Comparison of ENCODE assay signal across 1 cellular context in genomic region chr11:3378426-3379423, GRCh38.
TF ChIP-seq lines count a peak whose summit lies in the region.

Gene ZNF195 (minus strand): TSS chr11:3379146. CDS start chr11:3379040, 106 bp downstream.

TF ChIP-seq in HepG2, 621 proteins besides CTCF, POLR2A, EP300 and RAD21 (continued from another document and continues in another):
- 0 out of 2 replicates have a peak, but pooled peaks have one; percentile 29 for TF ChIP-seq PBX3 (CRISPR knock-in tag; IDR thresholded peaks at IDR 0.05; ENCODE audit: borderline replicate concordance)
- no peak for TF ChIP-seq MAZ (IDR thresholded peaks at IDR 0.05; ENCODE audit: borderline replicate concordance, low read depth, low read length)
- 0 out of 2 replicates have a peak, but pooled peaks have one; percentile 51 for TF ChIP-seq MAZ (CRISPR knock-in tag; IDR thresholded peaks at IDR 0.05; ENCODE audit: low read depth)
- peak; percentile 51; the same call in 1 of the 2 replicates for TF ChIP-seq SIN3B (IDR thresholded peaks at IDR 0.05; ENCODE audit: low read length)
- TF ChIP-seq FOXK1 (CRISPR knock-in tag; IDR thresholded peaks at IDR 0.05; ENCODE audit: borderline replicate concordance, low read depth) = peak; percentile 54; the same call in 1 of the 2 replicates
- 0 out of 2 replicates have a peak, but pooled peaks have one; percentile 38 for TF ChIP-seq TEF (CRISPR knock-in tag; IDR thresholded peaks at IDR 0.05)
- 0 out of 2 replicates have a peak, but pooled peaks have one; percentile 19 for TF ChIP-seq BATF2 (CRISPR knock-in tag; IDR thresholded peaks at IDR 0.05)
- peak; percentile 83 for TF ChIP-seq ASH2L (IDR thresholded peaks at IDR 0.05; ENCODE audit: insufficient read length, low read depth, low read length)
- peak; percentile 61 for TF ChIP-seq ZBTB38 (CRISPR knock-in tag; IDR thresholded peaks at IDR 0.05)
- TF ChIP-seq ZNF501 (CRISPR knock-in tag; IDR thresholded peaks at IDR 0.05) = peak; percentile 92
- TF ChIP-seq ZNF124 (CRISPR knock-in tag; IDR thresholded peaks at IDR 0.05) = peak; percentile 18; the same call in 1 of the 2 replicates
- TF ChIP-seq ZNF235 (CRISPR knock-in tag; IDR thresholded peaks at IDR 0.05; ENCODE audit: borderline replicate concordance) = peak; percentile 67; the same call in 1 of the 2 replicates
- TF ChIP-seq KDM2A (CRISPR knock-in tag; IDR thresholded peaks at IDR 0.05; ENCODE audit: borderline replicate concordance, low read depth) = peak; percentile 90
- 0 out of 2 replicates have a peak, but pooled peaks have one; percentile 6 for TF ChIP-seq ZNF256 (CRISPR knock-in tag; conservative IDR thresholded peaks at IDR 0.05)
- no peak for TF ChIP-seq ZNF781 (CRISPR knock-in tag; IDR thresholded peaks at IDR 0.05; ENCODE audit: borderline replicate concordance, not compliant biosample characterization)
- TF ChIP-seq REPIN1 (CRISPR knock-in tag; IDR thresholded peaks at IDR 0.05; ENCODE audit: borderline replicate concordance, low read depth) = peak; percentile 79; the same call in 1 of the 2 replicates
- TF ChIP-seq ATF4 (CRISPR knock-in tag; IDR thresholded peaks at IDR 0.05) = no peak
- TF ChIP-seq TBX2 (CRISPR knock-in tag; IDR thresholded peaks at IDR 0.05; ENCODE audit: borderline replicate concordance) = peak; percentile 63
- peak; percentile 72; the same call in 1 of the 2 replicates for TF ChIP-seq MXD3 (CRISPR knock-in tag; IDR thresholded peaks at IDR 0.05)
- TF ChIP-seq TEAD2 (CRISPR knock-in tag; IDR thresholded peaks at IDR 0.05) = no peak
- 0 out of 2 replicates have a peak, but pooled peaks have one; percentile 29 for TF ChIP-seq ATF2 (CRISPR knock-in tag; IDR thresholded peaks at IDR 0.05)
- no peak for TF ChIP-seq ZNF83 (CRISPR knock-in tag; IDR thresholded peaks at IDR 0.05; ENCODE audit: borderline replicate concordance)
- TF ChIP-seq TBX3 (IDR thresholded peaks at IDR 0.05; ENCODE audit: borderline replicate concordance) = no peak
- TF ChIP-seq ELF1 (CRISPR knock-in tag; IDR thresholded peaks at IDR 0.05) = peak; percentile 92
- peak; percentile 92 for TF ChIP-seq PBX2 (CRISPR knock-in tag; IDR thresholded peaks at IDR 0.05)
- 0 out of 2 replicates have a peak, but pooled peaks have one; percentile 18 for TF ChIP-seq MEIS1 (CRISPR knock-in tag; IDR thresholded peaks at IDR 0.05; ENCODE audit: borderline replicate concordance)
- peak; percentile 85 for TF ChIP-seq SP2 (CRISPR knock-in tag; IDR thresholded peaks at IDR 0.05)
- TF ChIP-seq ZNF234 (CRISPR knock-in tag; conservative IDR thresholded peaks at IDR 0.05) = peak; percentile 65; the same call in 1 of the 2 replicates
- no peak for TF ChIP-seq SMAD9 (CRISPR knock-in tag; IDR thresholded peaks at IDR 0.05)
- TF ChIP-seq ZC3H13 (CRISPR knock-in tag; IDR thresholded peaks at IDR 0.05) = no peak
- TF ChIP-seq E2F2 (CRISPR knock-in tag; IDR thresholded peaks at IDR 0.05; ENCODE audit: borderline replicate concordance) = 0 out of 2 replicates have a peak, but pooled peaks have one; percentile 24
- no peak for TF ChIP-seq HOXA7 (CRISPR knock-in tag; IDR thresholded peaks at IDR 0.05)
- no peak for TF ChIP-seq SOX6 (IDR thresholded peaks at IDR 0.05)
- TF ChIP-seq SOX6 (CRISPR knock-in tag; IDR thresholded peaks at IDR 0.05) = peak; percentile 64
- peak; percentile 76 for TF ChIP-seq MAX (IDR thresholded peaks at IDR 0.05)
- TF ChIP-seq CSRNP1 (CRISPR knock-in tag; IDR thresholded peaks at IDR 0.05) = peak; percentile 32; the same call in 1 of the 2 replicates
- TF ChIP-seq DMAP1 (CRISPR knock-in tag; IDR thresholded peaks at IDR 0.05) = peak; percentile 82
- TF ChIP-seq PHF8 (CRISPR knock-in tag; IDR thresholded peaks at IDR 0.05) = peak; percentile 99
- TF ChIP-seq MTF2 (CRISPR knock-in tag; IDR thresholded peaks at IDR 0.05; ENCODE audit: borderline replicate concordance) = peak; percentile 67; the same call in 1 of the 2 replicates
- no peak; the same call in 1 of the 2 replicates for TF ChIP-seq ZFAT (CRISPR knock-in tag; conservative IDR thresholded peaks at IDR 0.05)
- no peak for TF ChIP-seq ZNF773 (CRISPR knock-in tag; IDR thresholded peaks at IDR 0.05; ENCODE audit: borderline replicate concordance)
- peak; percentile 45; the same call in 1 of the 2 replicates for TF ChIP-seq ATF5 (CRISPR knock-in tag; IDR thresholded peaks at IDR 0.05; ENCODE audit: low read depth)
- TF ChIP-seq ZNF180 (CRISPR knock-in tag; IDR thresholded peaks at IDR 0.05; ENCODE audit: borderline replicate concordance, low read depth) = no peak
- peak; percentile 94 for TF ChIP-seq POLR2AphosphoS5 (IDR thresholded peaks at IDR 0.05; ENCODE audit: low read depth, low read length)
- TF ChIP-seq SRY (CRISPR knock-in tag; IDR thresholded peaks at IDR 0.05) = peak; percentile 91
- TF ChIP-seq HCFC1 (IDR thresholded peaks at IDR 0.05; ENCODE audit: low read depth, low read length) = peak; percentile 49; the same call in 1 of the 2 replicates
- peak; percentile 84; the same call in 1 of the 2 replicates for TF ChIP-seq FOXC1 (CRISPR knock-in tag; IDR thresholded peaks at IDR 0.05; ENCODE audit: borderline replicate concordance)
- peak; percentile 74 for TF ChIP-seq HINFP (CRISPR knock-in tag; IDR thresholded peaks at IDR 0.05; ENCODE audit: low read depth)
- TF ChIP-seq ZNF567 (CRISPR knock-in tag; IDR thresholded peaks at IDR 0.05; ENCODE audit: borderline replicate concordance) = peak; percentile 86; the same call in 1 of the 2 replicates
- peak; percentile 72; the same call in 1 of the 2 replicates for TF ChIP-seq ZBTB1 (CRISPR knock-in tag; IDR thresholded peaks at IDR 0.05; ENCODE audit: borderline replicate concordance)
- TF ChIP-seq NCOA1 (CRISPR knock-in tag; IDR thresholded peaks at IDR 0.05) = no peak
- TF ChIP-seq STAT6 (CRISPR knock-in tag; IDR thresholded peaks at IDR 0.05; ENCODE audit: borderline replicate concordance) = 0 out of 2 replicates have a peak, but pooled peaks have one; percentile 53
